In genomic region chr7:140673063-140673769, GRCh38 we compare ENCODE assay signal across 1 cellular context.
TF ChIP-seq lines count a peak whose summit lies in the region.

No MANE protein-coding gene starts in this region.

TF ChIP-seq in K562, 482 proteins besides CTCF, POLR2A, EP300 and RAD21 (continued from another document and continues in another):
- TF ChIP-seq ARID4B (CRISPR knock-in tag; IDR thresholded peaks at IDR 0.05) (peak; percentile 47; the same call in 1 of the 2 replicates), PRDM10 (IDR thresholded peaks at IDR 0.05; ENCODE audit: partially characterized antibody) (peak; percentile 46), GATAD2A (IDR thresholded peaks at IDR 0.05) (0 out of 2 replicates have a peak, but pooled peaks have one; percentile 39), HNRNPH1 (optimal IDR thresholded peaks at IDR 0.05; ENCODE audit: low read depth, low read length) (no peak), ZFP36 (IDR thresholded peaks at IDR 0.05; ENCODE audit: low read depth, low read length, partially characterized antibody) (no peak), HNRNPLL (IDR thresholded peaks at IDR 0.05; ENCODE audit: low read depth, low read length, poor library complexity, severe bottlenecking) (peak; percentile 12), CHCHD3 (CRISPR knock-in tag; IDR thresholded peaks at IDR 0.05) (no peak), IRF1 (CRISPR knock-in tag; IDR thresholded peaks at IDR 0.05; ENCODE audit: borderline replicate concordance) (no peak), MYNN (IDR thresholded peaks at IDR 0.05) (no peak), MYNN (CRISPR knock-in tag; IDR thresholded peaks at IDR 0.05) (no peak), ID3 (CRISPR knock-in tag; IDR thresholded peaks at IDR 0.05) (no peak), ID3 (tag; IDR thresholded peaks at IDR 0.05) (peak; percentile 84), MEIS2 (IDR thresholded peaks at IDR 0.05; ENCODE audit: partially characterized antibody) (peak; percentile 11), SIN3B (IDR thresholded peaks at IDR 0.05; ENCODE audit: low read depth) (peak; percentile 50), POLR2H (tag; IDR thresholded peaks at IDR 0.05; ENCODE audit: low read depth) (no peak), ETS2 (tag; IDR thresholded peaks at IDR 0.05; ENCODE audit: borderline replicate concordance, poor library complexity, severe bottlenecking) (no peak), XRCC5 (IDR thresholded peaks at IDR 0.05; ENCODE audit: low read depth, low read length) (no peak), CREB3L1 (IDR thresholded peaks at IDR 0.05; ENCODE audit: borderline replicate concordance, low read depth) (peak; percentile 66; the same call in 1 of the 2 replicates), PHF8 (IDR thresholded peaks at IDR 0.05; ENCODE audit: borderline replicate concordance, low read length) (peak; percentile 75; the same call in 1 of the 2 replicates), CCNT2 (IDR thresholded peaks at IDR 0.05; ENCODE audit: borderline replicate concordance, extremely low read depth, insufficient read length, low read depth, low read length) (peak; percentile 76), THRAP3 (IDR thresholded peaks at IDR 0.05; ENCODE audit: borderline replicate concordance) (no peak), ZNF707 (CRISPR knock-in tag; conservative IDR thresholded peaks at IDR 0.05) (no peak), IRF9 (tag; IDR thresholded peaks at IDR 0.05) (no peak), ZNF79 (CRISPR knock-in tag; IDR thresholded peaks at IDR 0.05; ENCODE audit: low read depth) (no peak), NFE2 (IDR thresholded peaks at IDR 0.05; ENCODE audit: low read depth) (no peak), ZNF655 (CRISPR knock-in tag; IDR thresholded peaks at IDR 0.05) (no peak), ZFPM2 (CRISPR knock-in tag; IDR thresholded peaks at IDR 0.05) (no peak), ZNF232 (CRISPR knock-in tag; IDR thresholded peaks at IDR 0.05) (no peak), NR0B1 (IDR thresholded peaks at IDR 0.05; ENCODE audit: partially characterized antibody) (no peak), BDP1 (IDR thresholded peaks at IDR 0.05; ENCODE audit: insufficient read depth, insufficient read length) (no peak), MTA3 (IDR thresholded peaks at IDR 0.05; ENCODE audit: borderline replicate concordance) (0 out of 2 replicates have a peak, but pooled peaks have one; percentile 77), CTCFL (IDR thresholded peaks at IDR 0.05; ENCODE audit: borderline replicate concordance, insufficient read depth, low read depth, low read length, poor library complexity, severe bottlenecking) (no peak), ZBTB9 (CRISPR knock-in tag; IDR thresholded peaks at IDR 0.05) (peak; percentile 65; the same call in 1 of the 2 replicates), HDAC8 (tag; IDR thresholded peaks at IDR 0.05) (peak; percentile 79), POLR2G (IDR thresholded peaks at IDR 0.05; ENCODE audit: low read depth, low read length) (peak; percentile 80), ZNF212 (CRISPR knock-in tag; IDR thresholded peaks at IDR 0.05) (no peak), ETV1 (tag; conservative IDR thresholded peaks at IDR 0.05; ENCODE audit: low read depth) (no peak), TEAD2 (tag; IDR thresholded peaks at IDR 0.05) (no peak)
